Comparison of ENCODE assay signal across 24 cellular contexts in the genomic region with DNA sequence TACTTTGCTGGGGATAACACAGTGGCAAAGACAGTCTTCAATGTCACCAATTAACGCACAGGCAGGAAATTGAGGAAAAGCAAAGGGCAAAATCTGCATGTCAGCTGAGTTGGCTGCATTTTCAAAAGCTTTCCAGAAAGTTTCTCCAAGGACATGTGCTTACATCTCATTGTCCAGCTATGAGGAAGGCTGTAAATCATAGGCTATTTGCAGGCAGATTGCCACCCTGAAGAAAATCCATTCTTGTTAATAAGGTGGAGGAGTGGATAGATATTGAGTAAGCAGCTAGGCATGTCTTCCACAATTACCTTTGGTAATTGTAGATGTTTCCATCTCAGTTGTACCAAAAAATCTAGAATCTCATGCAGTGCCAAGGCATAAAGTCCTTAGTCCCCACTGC.
"Had no signal": no experiment of that assay in that cellular context is flagged by ENCODE, and none has a peak within 500 bp of the region (broad histone marks: within the 10 kb centered on the region; RNA-seq: fewer than 3 reads in every experiment).

No MANE protein-coding gene starts in this region.

- H3K4me1 ChIP-seq: ascending aorta, colonic mucosa, sigmoid colon, spleen, testis, vagina had no signal

- H3K4me1 Mint-ChIP-seq: activated T-helper 17 cell treated with anti-CD3 and anti-CD28 coated beads, Interleukin-2, amount 50 U/mL, for 72 hours; central memory CD8-positive, alpha-beta T cell; natural killer cell; WTC11 had no signal

- H3K27me3 Mint-ChIP-seq: activated T-cell treated with anti-CD3 and anti-CD28 coated beads, Interleukin-2, amount 50 U/mL, for 24 hours; activated T-helper 17 cell treated with anti-CD3 and anti-CD28 coated beads, Interleukin-2, amount 50 U/mL, for 72 hours; central memory CD8-positive, alpha-beta T cell had no signal

- H3K36me3 Mint-ChIP-seq: activated naive CD4-positive, alpha-beta T cell treated with anti-CD3 and anti-CD28 coated beads, Interleukin-2, amount 50 U/mL, for 72 hours; natural killer cell; WTC11 had no signal

- H3K4me3 ChIP-seq: ascending aorta, colonic mucosa, dorsolateral prefrontal cortex, sigmoid colon, spleen, testis, vagina had no signal

- H3K27ac ChIP-seq: ascending aorta, colonic mucosa, dorsolateral prefrontal cortex, sigmoid colon, spleen, testis, vagina had no signal

- DNase-seq: activated CD8-positive, alpha-beta memory T cell treated with anti-CD3 and anti-CD28 coated beads for 24 hours; activated CD8-positive, alpha-beta memory T cell treated with anti-CD3 and anti-CD28 coated beads, Interleukin-2, amount 50 U/mL, for 4 hours; activated T-cell treated with anti-CD3 and anti-CD28 coated beads, Interleukin-2, amount 50 U/mL, for 24 hours; colonic mucosa; dorsolateral prefrontal cortex; foreskin melanocyte; hippocampal formation; left cardiac atrium; midbrain; natural killer cell; retina; sigmoid colon; spleen; stimulated activated CD4-positive, alpha-beta T cell treated with anti-CD3 and anti-CD28 coated beads, Interleukin-4, amount 100 ng/mL, for 1 hour; stimulated activated naive CD4-positive, alpha-beta T cell; T1000; testis; trophoblast cell had no signal

- H3K9me3 ChIP-seq: ascending aorta, colonic mucosa, sigmoid colon, spleen, testis, vagina had no signal

- ATAC-seq: activated naive CD4-positive, alpha-beta T cell treated with anti-CD3 and anti-CD28 coated beads, Interleukin-2, amount 50 U/mL, for 72 hours; activated T-helper 17 cell treated with anti-CD3 and anti-CD28 coated beads, Interleukin-2, amount 50 U/mL, for 72 hours; left cardiac atrium; natural killer cell; WTC11 had no signal

- H3K36me3 ChIP-seq: ascending aorta, colonic mucosa, sigmoid colon, spleen, vagina had no signal

- H3K27me3 ChIP-seq: ascending aorta, colonic mucosa, dorsolateral prefrontal cortex, sigmoid colon, spleen, testis, vagina had no signal

- H3K27ac Mint-ChIP-seq: activated naive CD4-positive, alpha-beta T cell treated with anti-CD3 and anti-CD28 coated beads, Interleukin-2, amount 50 U/mL, for 72 hours; activated T-cell treated with anti-CD3 and anti-CD28 coated beads, Interleukin-2, amount 50 U/mL, for 24 hours; activated T-helper 17 cell treated with anti-CD3 and anti-CD28 coated beads, Interleukin-2, amount 50 U/mL, for 72 hours; natural killer cell; WTC11 had no signal

- H3K4me3 Mint-ChIP-seq: activated T-cell treated with anti-CD3 and anti-CD28 coated beads, Interleukin-2, amount 50 U/mL, for 24 hours; activated T-helper 17 cell treated with anti-CD3 and anti-CD28 coated beads, Interleukin-2, amount 50 U/mL, for 72 hours; central memory CD8-positive, alpha-beta T cell; natural killer cell; WTC11 had no signal
